Comparison of ENCODE assay signal across 14 cellular contexts in the genomic region with DNA sequence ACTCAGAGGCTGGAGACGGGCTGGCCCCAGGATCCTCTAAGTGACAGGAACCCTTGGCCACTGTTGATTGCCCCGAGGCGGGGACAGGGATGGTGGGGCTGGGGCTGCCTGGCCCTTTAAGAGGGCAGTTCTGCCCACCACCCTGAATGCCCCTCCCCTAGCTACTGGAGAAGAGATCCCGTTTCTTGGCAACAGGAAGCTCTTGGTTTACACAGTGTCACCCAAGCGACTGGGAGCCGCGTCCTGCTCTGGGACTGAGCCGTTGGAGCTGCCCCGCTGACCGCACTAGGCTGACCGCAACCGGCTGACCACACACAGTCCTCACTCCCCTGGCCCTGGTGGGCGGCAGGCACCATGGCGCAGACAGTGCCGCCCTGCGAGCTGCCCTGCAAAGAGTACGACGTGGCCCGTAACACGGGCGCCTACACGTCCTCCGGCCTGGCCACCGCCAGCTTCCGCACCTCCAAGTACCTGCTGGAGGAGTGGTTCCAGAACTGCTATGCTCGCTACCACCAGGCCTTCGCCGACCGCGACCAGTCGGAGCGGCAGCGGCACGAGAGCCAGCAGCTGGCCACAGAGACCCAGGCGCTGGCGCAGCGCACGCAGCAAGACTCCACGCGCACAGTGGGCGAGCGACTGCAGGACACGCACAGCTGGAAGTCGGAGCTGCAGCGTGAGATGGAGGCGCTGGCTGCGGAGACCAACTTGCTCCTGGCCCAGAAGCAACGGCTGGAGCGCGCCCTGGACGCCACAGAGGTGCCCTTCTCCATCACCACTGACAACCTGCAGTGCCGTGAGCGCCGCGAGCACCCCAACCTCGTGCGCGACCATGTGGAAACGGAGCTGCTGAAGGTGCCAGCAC. TPM values are rescaled to one million over a fixed set of nuclear protein-coding genes. Genes with fewer than 3 reads are reported as not detected.
DNase-seq lines count a peak whose midpoint lies in the region; ATAC-seq, FAIRE-seq and TF ChIP-seq lines count a peak whose summit lies in the region.
"Had no signal": no experiment of that assay in that cellular context is flagged by ENCODE, and none has a peak within 500 bp of the region (broad histone marks: within the 10 kb centered on the region; RNA-seq: fewer than 3 reads in every experiment).

A gene with protein sequence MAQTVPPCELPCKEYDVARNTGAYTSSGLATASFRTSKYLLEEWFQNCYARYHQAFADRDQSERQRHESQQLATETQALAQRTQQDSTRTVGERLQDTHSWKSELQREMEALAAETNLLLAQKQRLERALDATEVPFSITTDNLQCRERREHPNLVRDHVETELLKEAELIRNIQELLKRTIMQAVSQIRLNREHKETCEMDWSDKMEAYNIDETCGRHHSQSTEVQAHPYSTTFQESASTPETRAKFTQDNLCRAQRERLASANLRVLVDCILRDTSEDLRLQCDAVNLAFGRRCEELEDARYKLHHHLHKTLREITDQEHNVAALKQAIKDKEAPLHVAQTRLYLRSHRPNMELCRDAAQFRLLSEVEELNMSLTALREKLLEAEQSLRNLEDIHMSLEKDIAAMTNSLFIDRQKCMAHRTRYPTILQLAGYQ (plus strand): TSS at position 205 of the 862 bp plus-strand sequence. CDS start 150 bp downstream, at position 355.

- intact Hi-C loops in pancreas (cut with DNase I), result no loop called here
- intact Hi-C loops in activated CD4-positive, alpha-beta memory T cell treated with anti-CD3 and anti-CD28 coated beads for 36 hours (cut with micrococcal nuclease), result no loop called here

- 37 to 41% methylated on average over 58 to 59 of the region's 59 CpGs for WGBS in pancreas, 2 donors

- peak; percentile 45 for DNase-seq in EL
- peak; percentile 44 for DNase-seq in NCI-H1105 (lab: John Stamatoyannopoulos, UW)
- DNase-seq in endothelial cell (ENCODE audit: low spot score), result peak; percentile 47
- peak in 4 of 6 donors; percentile 11 to 72 (median 43) for DNase-seq in pancreas
- no peak for DNase-seq in mesenteric fat pad (ENCODE audit: low spot score)
- no peak for DNase-seq in effector CD8-positive, alpha-beta T cell (lab: John Stamatoyannopoulos, UW)
- no peak for DNase-seq in activated CD4-positive, alpha-beta memory T cell treated with anti-CD3 and anti-CD28 coated beads for 36 hours
- DNase-seq: DMS153; naive thymus-derived CD4-positive, alpha-beta T cell; NCI-H1694 treated with DMSO at 0.1 percent for 48 hours had no signal

- no peak for FAIRE-seq in pancreas (lab: Jason Lieb, UNC)
- FAIRE-seq: colon, H1 had no signal

- H3K9me3 Mint-ChIP-seq in endothelial cell (ENCODE audit: unreplicated experiment), result no peaks in the 10 kb centered on the region
- no peaks in the 10 kb centered on the region for H3K9me3 Mint-ChIP-seq in activated CD4-positive, alpha-beta memory T cell treated with anti-CD3 and anti-CD28 coated beads for 36 hours
- H3K9me3 Mint-ChIP-seq: naive thymus-derived CD4-positive, alpha-beta T cell had no signal

- POLR2A ChIA-PET in activated CD4-positive, alpha-beta memory T cell treated with anti-CD3 and anti-CD28 coated beads for 36 hours (lab: Charles Lee), result no interaction called here

- peak within 1 kb of the TSS; percentile 82 for H3K4me3 Mint-ChIP-seq in endothelial cell (ENCODE audit: unreplicated experiment)
- no peak within 1 kb of the TSS for H3K4me3 Mint-ChIP-seq in activated CD4-positive, alpha-beta memory T cell treated with anti-CD3 and anti-CD28 coated beads for 36 hours
- H3K4me3 Mint-ChIP-seq: naive thymus-derived CD4-positive, alpha-beta T cell had no signal

- no peaks in the 10 kb centered on the region for H3K27me3 ChIP-seq in pancreas

- CTCF ChIA-PET in activated CD4-positive, alpha-beta memory T cell treated with anti-CD3 and anti-CD28 coated beads for 36 hours (lab: Charles Lee), result interaction anchor here (1.2 kb wide), 1 partner anchor 266 kb away, joined by 3 read pairs; no protein-coding TSS in a partner anchor

- peaks cover 17% of the 10 kb centered on the region for H3K27me3 Mint-ChIP-seq in endothelial cell (ENCODE audit: unreplicated experiment)
- peaks cover 8% of the 10 kb centered on the region for H3K27me3 Mint-ChIP-seq in activated CD4-positive, alpha-beta memory T cell treated with anti-CD3 and anti-CD28 coated beads for 36 hours

- no peak within 1 kb of the TSS for H3K27ac ChIP-seq in pancreas
- H3K27ac ChIP-seq: gastroesophageal sphincter had no signal

- TF ChIP-seq CTCF in endothelial cell (IDR thresholded peaks at IDR 0.05; ENCODE audit: unreplicated experiment) (no peak), pancreas (IDR thresholded peaks at IDR 0.05) (no peak)

- H3K4me3 ChIP-seq in pancreas, result peak within 1 kb of the TSS in 1 of 4 donors; percentile 23
- H3K4me3 ChIP-seq: gastroesophageal sphincter had no signal

- peaks cover 3% of the 10 kb centered on the region for H3K4me1 Mint-ChIP-seq in endothelial cell (ENCODE audit: unreplicated experiment)
- H3K4me1 Mint-ChIP-seq in activated CD4-positive, alpha-beta memory T cell treated with anti-CD3 and anti-CD28 coated beads for 36 hours (ENCODE audit: low read depth), result no peaks in the 10 kb centered on the region
- H3K4me1 Mint-ChIP-seq: naive thymus-derived CD4-positive, alpha-beta T cell had no signal

- H3K9me3 ChIP-seq in pancreas, result no peaks in the 10 kb centered on the region
- H3K9me3 ChIP-seq: gastroesophageal sphincter had no signal

- no peaks in the 10 kb centered on the region for H3K4me1 ChIP-seq in pancreas

- no peak within 1 kb of the TSS for H3K27ac Mint-ChIP-seq in endothelial cell (ENCODE audit: unreplicated experiment)
- H3K27ac Mint-ChIP-seq in activated CD4-positive, alpha-beta memory T cell treated with anti-CD3 and anti-CD28 coated beads for 36 hours, result no peak within 1 kb of the TSS
- H3K27ac Mint-ChIP-seq: naive thymus-derived CD4-positive, alpha-beta T cell had no signal

- no peaks in the 10 kb centered on the region for H3K36me3 Mint-ChIP-seq in endothelial cell (ENCODE audit: low read depth, unreplicated experiment)
- no peaks in the 10 kb centered on the region for H3K36me3 Mint-ChIP-seq in activated CD4-positive, alpha-beta memory T cell treated with anti-CD3 and anti-CD28 coated beads for 36 hours
- H3K36me3 Mint-ChIP-seq: naive thymus-derived CD4-positive, alpha-beta T cell had no signal

- H3K36me3 ChIP-seq in pancreas, result no peaks in the 10 kb centered on the region
- H3K36me3 ChIP-seq: gastroesophageal sphincter had no signal

- peak in 3 of 4 donors; percentile 53 to 72 (median 69) for ATAC-seq in pancreas
- no peak for ATAC-seq in HG02970 (IDR thresholded peaks at IDR 0.05; ENCODE audit: low FRiP score, unreplicated experiment)
- ATAC-seq: gastroesophageal sphincter; naive thymus-derived CD4-positive, alpha-beta T cell had no signal

RNA-seq across cellular contexts. Expression of the gene that starts here (rescaled TPM):
- total RNA-seq in endothelial cell (ENCODE audit: unreplicated experiment) (not detected), pancreas (under 1 TPM in 1 of 6 donors, not detected in 5; 0.14 TPM), mesenteric fat pad (0.22 TPM)
- not detected for polyA plus RNA-seq in pancreas
- not detected for total RNA-seq in activated CD4-positive, alpha-beta memory T cell treated with anti-CD3 and anti-CD28 coated beads for 36 hours
- total RNA-seq: gastroesophageal sphincter, H1 had no signal
- polyA plus RNA-seq: H1; naive thymus-derived CD4-positive, alpha-beta T cell had no signal

Comparison
In these comparisons a context has a peak if more than half of its experiments do, and no peak if none do; other contexts are left out.
1. Peak in DNase-seq in endothelial cell; RNA of the gene not detected or under 1 TPM.
2. Peak in DNase-seq and ATAC-seq in pancreas; RNA of the gene not detected or under 1 TPM.
3. DNase-seq: peak in EL (single experiment) and NCI-H1105 (single experiment); none in mesenteric fat pad (single experiment), effector CD8-positive, alpha-beta T cell (single experiment) and activated CD4-positive, alpha-beta memory T cell treated with anti-CD3 and anti-CD28 coated beads for 36 hours (single experiment).